Comparison of ENCODE assay signal across 24 cellular contexts in the genomic region with DNA sequence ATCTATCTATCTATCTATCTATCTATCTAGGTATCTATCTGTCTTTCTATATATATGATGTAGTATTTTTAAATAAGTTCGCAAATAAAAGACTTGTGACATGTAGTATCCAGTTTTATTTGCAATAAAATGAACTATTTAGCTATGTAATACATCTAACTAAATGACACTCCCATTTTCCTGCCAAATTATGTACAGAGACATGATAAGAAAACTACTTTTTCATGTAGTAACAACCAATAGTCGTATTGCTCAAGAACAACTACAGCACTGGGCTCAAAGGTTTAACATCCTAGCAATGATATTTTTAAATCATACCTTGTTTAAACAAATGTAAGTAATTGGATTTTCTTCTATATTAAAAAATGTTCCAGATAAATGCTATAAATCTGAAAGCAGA. TPM values are rescaled to one million over a fixed set of nuclear protein-coding genes. Genes with fewer than 3 reads are reported as not detected.
"Had no signal": no experiment of that assay in that cellular context is flagged by ENCODE, and none has a peak within 500 bp of the region (broad histone marks: within the 10 kb centered on the region; RNA-seq: fewer than 3 reads in every experiment).

No MANE protein-coding gene starts in this region.

- H3K27me3 ChIP-seq: neutrophil, right lobe of liver, sigmoid colon, stomach, tibial artery, transverse colon, upper lobe of right lung, uterus had no signal

- H3K36me3 ChIP-seq: neutrophil, right lobe of liver, sigmoid colon, stomach, tibial artery, transverse colon, upper lobe of right lung, uterus had no signal

- H3K9me3 ChIP-seq: neutrophil, psoas muscle, right lobe of liver, sigmoid colon, stomach, tibial artery, transverse colon, upper lobe of right lung, uterus had no signal

- H3K4me3 ChIP-seq: psoas muscle, right lobe of liver, sigmoid colon, stomach, tibial artery, transverse colon, upper lobe of right lung, uterus had no signal

- H3K4me1 ChIP-seq: parathyroid adenoma, psoas muscle, right lobe of liver, transverse colon had no signal

- DNase-seq: naive thymus-derived CD8-positive, alpha-beta T cell; nephron progenitor cell; nucleus accumbens; posterior cingulate gyrus; psoas muscle; right cardiac atrium; right lobe of liver; sigmoid colon; small intestine; stimulated activated CD4-positive, alpha-beta T cell treated with anti-CD3 and anti-CD28 coated beads, Interleukin-15, amount 100 ng/mL, for 24 hours; stimulated activated CD4-positive, alpha-beta T cell treated with anti-CD3 and anti-CD28 coated beads, Interleukin-2, amount 100 ng/mL, for 24 hours; stimulated activated CD4-positive, alpha-beta T cell treated with anti-CD3 and anti-CD28 coated beads, Interleukin-2, amount 100 ng/mL, for 48 hours; stimulated activated CD4-positive, alpha-beta T cell treated with anti-CD3 and anti-CD28 coated beads, Interleukin-4, amount 100 ng/mL, for 24 hours; stimulated activated naive B cell treated with anti-CD40 and anti-IgM and Interleukin-4, amounts not matched to agents 10 μg/mL and 1 μg/mL and 100 μg/mL, for 72 hours; stimulated activated naive CD4-positive, alpha-beta T cell treated with Interleukin-2 at 50 U/mL for 16 hours; stomach; tibial artery; transverse colon; upper lobe of right lung; uterus had no signal

- ATAC-seq: naive thymus-derived CD8-positive, alpha-beta T cell; natural killer cell treated with Interleukin-12 subunit alpha and Interleukin-12 subunit beta and Interleukin-15 and Interleukin-18, amount 100 ng/mL, for 72 hours; psoas muscle; stimulated activated effector memory CD8-positive, alpha-beta T cell treated with anti-CD3 and anti-CD28 coated beads, Interleukin-12 subunit alpha, Interleukin-12 subunit beta, amount 100 ng/mL, for 72 hours; stimulated activated naive B cell treated with anti-CD40 and anti-IgM and Interleukin-4, amounts not matched to agents 10 μg/mL and 1 μg/mL and 100 μg/mL, for 72 hours; upper lobe of right lung had no signal

- H3K27ac ChIP-seq: neutrophil, parathyroid adenoma, psoas muscle, right lobe of liver, sigmoid colon, stomach, tibial artery, transverse colon, upper lobe of right lung had no signal

- FAIRE-seq: small intestine had no signal

RNA-seq across cellular contexts. Expression of a gene that starts 55.5 kb away (rescaled TPM):
- total RNA-seq: naive thymus-derived CD8-positive, alpha-beta T cell had no signal
- polyA plus RNA-seq: naive thymus-derived CD8-positive, alpha-beta T cell had no signal
